In genomic region chr15:72782993-72783562, GRCh38 we compare ENCODE assay signal across 8 cellular contexts. TPM values are rescaled to one million over a fixed set of nuclear protein-coding genes. Genes with fewer than 3 reads are reported as not detected.
DNase-seq lines count a peak whose midpoint lies in the region; ATAC-seq, FAIRE-seq and TF ChIP-seq lines count a peak whose summit lies in the region.

No MANE protein-coding gene starts in this region.

- H3K9me3 Mint-ChIP-seq in CD4-positive, alpha-beta memory T cell, result no peaks in the 10 kb centered on the region

- no peak overlapping the region for H4K91ac ChIP-seq in mesenchymal stem cell (ENCODE audit: low read length)

- H3K18ac ChIP-seq in mesenchymal stem cell (ENCODE audit: low read depth in 1 of 2, low read length in 2 of 2), result peak overlapping the region; percentile 73 to 83

- H2AFZ ChIP-seq in mesenchymal stem cell (ENCODE audit: low read depth, low read length), result peak overlapping the region; percentile 43

- peak overlapping the region in 1 of 2 experiments; percentile 15 for H2BK12ac ChIP-seq in mesenchymal stem cell (ENCODE audit: low read length in 2 of 2)

- H3K23ac ChIP-seq in mesenchymal stem cell (ENCODE audit: low read length in 2 of 2), result peak overlapping the region in 1 of 2 experiments; percentile 34

- peak overlapping the region; percentile 10 to 90 for H3K4ac ChIP-seq in mesenchymal stem cell (ENCODE audit: low read depth in 1 of 2, low read length in 2 of 2)

- H3K14ac ChIP-seq in mesenchymal stem cell (ENCODE audit: low read length in 2 of 2), result peak overlapping the region in 1 of 2 experiments; percentile 28

- WGBS in mesenchymal stem cell, result under 1% methylated on average over 45 of the region's 46 CpGs

- H3K4me3 Mint-ChIP-seq in CD4-positive, alpha-beta memory T cell, result peak overlapping the region; percentile 95 to 99 (median 97)

- peak in 3 of 56 donors; percentile 12 to 30 (median 25) for TF ChIP-seq CTCF in dorsolateral prefrontal cortex (IDR thresholded peaks at IDR 0.05 in 54 of 56, conservative IDR thresholded peaks at IDR 0.05 in 2 of 56; ENCODE audit: low read depth in 1 of 56, partially characterized antibody in 56 of 56)

- peak overlapping the region; percentile 97 for H3K9ac ChIP-seq in mesenchymal stem cell (ENCODE audit: low read length)
- H3K9ac ChIP-seq in stomach smooth muscle (ENCODE audit: low read length in 2 of 2), result peak overlapping the region; percentile 82 to 87

- no peaks in the 10 kb centered on the region for H3K27me3 Mint-ChIP-seq in CD4-positive, alpha-beta memory T cell

- no peaks in the 10 kb centered on the region for H3K9me3 ChIP-seq in CD4-positive, alpha-beta memory T cell (ENCODE audit: control insufficient read depth in 1 of 2, low read length in 2 of 2)
- H3K9me3 ChIP-seq in mesenchymal stem cell (ENCODE audit: control insufficient read depth, low read length) (no peaks in the 10 kb centered on the region), stomach smooth muscle (ENCODE audit: control insufficient read depth in 2 of 2, low read length in 2 of 2) (no peaks in the 10 kb centered on the region)

- peaks cover 62% of the 10 kb centered on the region for H3K4me1 ChIP-seq in CD4-positive, alpha-beta memory T cell (ENCODE audit: insufficient read depth, low read length)
- H3K4me1 ChIP-seq in mesenchymal stem cell (ENCODE audit: control insufficient read depth, insufficient read depth, low read depth, low read length) (peaks cover 13% of the 10 kb centered on the region), stomach smooth muscle (ENCODE audit: control insufficient read depth, insufficient read depth, low read length) (peaks cover 19% of the 10 kb centered on the region)

- intact Hi-C loops in CD4-positive, alpha-beta memory T cell (cut with micrococcal nuclease), result loop anchor here (1.0 to 10.0 kb wide), 5 partner anchors 43 to 556 kb away; partner anchors contain the start of genes ARIH1, HEXA and NEO1
- intact Hi-C loops in dorsolateral prefrontal cortex (cut with DNase I), result loop anchor here (2.0 to 10.0 kb wide), 8 partner anchors 269 to 852 kb away; partner anchors contain the start of genes ARIH1 (in 1 of the 2), HEXA (in 1 of the 2), NEO1 (in 1 of the 2) and NPTN (in 1 of the 2)

- peak overlapping the region; percentile 70 for H2BK15ac ChIP-seq in mesenchymal stem cell (ENCODE audit: low read depth, poor library complexity, severe bottlenecking)

- no peaks in the 10 kb centered on the region for H3K27me3 ChIP-seq in CD4-positive, alpha-beta memory T cell (ENCODE audit: insufficient read depth, low read length)
- H3K27me3 ChIP-seq in dorsolateral prefrontal cortex, result no peaks in the 10 kb centered on the region
- H3K27me3 ChIP-seq in mesenchymal stem cell (ENCODE audit: control insufficient read depth in 1 of 2, insufficient read depth in 1 of 2, low read length in 2 of 2), result no peaks in the 10 kb centered on the region
- no peaks in the 10 kb centered on the region for H3K27me3 ChIP-seq in stomach smooth muscle (ENCODE audit: control insufficient read depth in 1 of 2, insufficient read depth in 2 of 2, low read length in 2 of 2)

- peak overlapping the region; percentile 89 for H4K8ac ChIP-seq in mesenchymal stem cell (ENCODE audit: low read length)

- peak overlapping the region; percentile 87 for H3K27ac ChIP-seq in CD4-positive, alpha-beta memory T cell (ENCODE audit: low read depth, low read length)
- H3K27ac ChIP-seq in dorsolateral prefrontal cortex, result peak overlapping the region; percentile 46 to 99 (median 96)
- no peak overlapping the region for H3K27ac ChIP-seq in mesenchymal stem cell (ENCODE audit: low read length, poor library complexity, severe bottlenecking)
- peak overlapping the region; percentile 99 for H3K27ac ChIP-seq in stomach smooth muscle (ENCODE audit: low read length)

- H3K4me3 ChIP-seq in CD4-positive, alpha-beta memory T cell (ENCODE audit: low read length in 2 of 2), result peak overlapping the region; percentile 36 to 96
- H3K4me3 ChIP-seq in dorsolateral prefrontal cortex (peak overlapping the region; percentile 63 to 100 (median 98)), mesenchymal stem cell (ENCODE audit: insufficient read depth in 1 of 2, low read depth in 1 of 2, low read length in 2 of 2) (peak overlapping the region; percentile 80 to 97), stomach smooth muscle (ENCODE audit: low read length in 2 of 2) (peak overlapping the region; percentile 75 to 95)

- H2BK5ac ChIP-seq in mesenchymal stem cell (ENCODE audit: low read depth, low read length, poor library complexity, severe bottlenecking), result peak overlapping the region; percentile 49

- H3K27ac Mint-ChIP-seq in CD4-positive, alpha-beta memory T cell, result peak overlapping the region; percentile 90 to 99 (median 97)

- FAIRE-seq in frontal cortex (lab: Jason Lieb, UNC), result no peak

- H3K36me3 Mint-ChIP-seq in CD4-positive, alpha-beta memory T cell, result peaks cover 24 to 40% of the 10 kb centered on the region in 2 donors

- POLR2A ChIA-PET in CD4-positive, alpha-beta memory T cell (lab: Charles Lee; ENCODE audit: partially characterized antibody), result interaction anchor here (0.6 to 2.2 kb wide), 5 partner anchors 9 to 483 kb away, joined by 3 to 8 read pairs (median 3); partner anchors contain the start of gene ARIH1

- CTCF ChIA-PET in CD4-positive, alpha-beta memory T cell (lab: Charles Lee; ENCODE audit: partially characterized antibody), result interaction anchor here (0.8 to 5.1 kb wide), 4 partner anchors 10 to 61 kb away, joined by 3 to 26 read pairs (median 5); no protein-coding TSS in a partner anchor

- H3K79me1 ChIP-seq in mesenchymal stem cell (replicated peaks; ENCODE audit: low read length, poor library complexity, severe bottlenecking), result peaks cover 8% of the 10 kb centered on the region

- peaks cover 49 to 79% (median 62%) of the 10 kb centered on the region in 4 donors for H3K4me1 Mint-ChIP-seq in CD4-positive, alpha-beta memory T cell

- no peak overlapping the region for H2BK120ac ChIP-seq in mesenchymal stem cell (ENCODE audit: low read depth, low read length)

- H2AK5ac ChIP-seq in mesenchymal stem cell (ENCODE audit: low read length, severe bottlenecking), result no peak overlapping the region

- peak overlapping the region; percentile 76 for H3K4me2 ChIP-seq in mesenchymal stem cell (ENCODE audit: low read length, poor library complexity, severe bottlenecking)

- DNase-seq in CD4-positive, alpha-beta memory T cell, result peak; percentile 36 to 66 (median 59)
- DNase-seq in dorsolateral prefrontal cortex (peak in 6 of 10 donors; percentile 39 to 62 (median 50)), mesenchymal stem cell (peak; percentile 88), frontal cortex (ENCODE audit: low spot score in 2 of 2) (no peak)

- peaks cover 10% of the 10 kb centered on the region for H3K36me3 ChIP-seq in CD4-positive, alpha-beta memory T cell (ENCODE audit: insufficient read depth, low read length)
- peaks cover 0 to 14% of the 10 kb centered on the region in 2 experiments for H3K36me3 ChIP-seq in mesenchymal stem cell (ENCODE audit: control insufficient read depth in 1 of 2, insufficient read depth in 2 of 2, low read depth in 1 of 2, low read length in 2 of 2)
- peaks cover 0 to 2% of the 10 kb centered on the region in 2 donors for H3K36me3 ChIP-seq in stomach smooth muscle (ENCODE audit: control insufficient read depth in 2 of 2, insufficient read depth in 2 of 2, low read length in 2 of 2)

- ATAC-seq in GM19397 (IDR thresholded peaks at IDR 0.05; ENCODE audit: unreplicated experiment) (peak; percentile 20), HG03432 (IDR thresholded peaks at IDR 0.05; ENCODE audit: unreplicated experiment) (peak; percentile 44), SK-N-SH treated with all-trans-retinoic acid at 6 μM for 48 hours (peak; percentile 35)

TF ChIP-seq in SK-N-SH treated with all-trans-retinoic acid at 6 μM for 48 hours, 23 proteins besides CTCF, POLR2A, EP300 and RAD21 (continues in another document):
- TF ChIP-seq SNAI2 (CRISPR knock-in tag; IDR thresholded peaks at IDR 0.05), result no peak
- TF ChIP-seq ZC3H10 (CRISPR knock-in tag; IDR thresholded peaks at IDR 0.05), result no peak
- no peak for TF ChIP-seq OSR1 (CRISPR knock-in tag; IDR thresholded peaks at IDR 0.05)
- TF ChIP-seq ESRRG (CRISPR knock-in tag; IDR thresholded peaks at IDR 0.05), result no peak
- TF ChIP-seq TSHZ2 (CRISPR knock-in tag; IDR thresholded peaks at IDR 0.05), result no peak
- TF ChIP-seq ZNF565 (CRISPR knock-in tag; conservative IDR thresholded peaks at IDR 0.05; ENCODE audit: low read depth), result no peak

RNA-seq across cellular contexts. Expression of gene ADPGK, which starts 0.5 kb away (rescaled TPM):
- 100 to 1,000 TPM in 1 of 2 experiments, 10 to 100 TPM in 1; 98.1 to 104 TPM for total RNA-seq in CD4-positive, alpha-beta memory T cell
- polyA plus RNA-seq in CD4-positive, alpha-beta memory T cell, result 10 to 100 TPM; 66.7 to 96.1 TPM
- total RNA-seq in dorsolateral prefrontal cortex, result 10 to 100 TPM; 18.9 to 53.0 (median 30.7) TPM
- polyA plus RNA-seq in mesenchymal stem cell (2013, experiment 1 of 2), result 59.7 TPM
- polyA plus RNA-seq in mesenchymal stem cell (2013, experiment 2 of 2), result 61.8 TPM
- 35.5 TPM for total RNA-seq in frontal cortex

Comparison
In these comparisons a context has a peak if more than half of its experiments do, and no peak if none do; other contexts are left out.
1. DNase-seq: peak in CD4-positive, alpha-beta memory T cell (5 of 5), dorsolateral prefrontal cortex (6 of 10) and mesenchymal stem cell (single experiment); none in frontal cortex (0 of 2).
2. Peak in every context shown above with its lines, with median percentiles within 50 percentile points of each other: H3K4me3 ChIP-seq and ATAC-seq.